Comparison of ENCODE assay signal across 15 cellular contexts in the genomic region with DNA sequence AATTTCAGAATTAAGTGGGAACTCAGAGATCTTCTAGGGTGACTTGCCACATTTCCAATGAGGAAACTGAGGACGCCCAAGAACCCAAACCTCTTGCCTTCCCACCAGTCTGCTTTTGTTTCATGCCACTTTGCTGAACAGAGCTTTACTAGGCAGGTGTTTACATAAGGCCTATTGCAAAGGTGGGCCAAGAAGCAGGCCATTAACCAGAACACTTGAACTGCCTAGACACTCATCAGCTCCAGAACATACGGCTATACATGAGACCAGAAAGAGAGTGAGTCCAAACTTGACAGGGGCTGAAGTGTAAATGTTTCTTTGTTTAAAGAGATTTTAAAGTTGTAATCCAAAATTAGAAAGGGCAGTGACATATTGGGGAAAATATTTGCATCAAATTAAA. TPM values are rescaled to one million over a fixed set of nuclear protein-coding genes. Genes with fewer than 3 reads are reported as not detected.
DNase-seq lines count a peak whose midpoint lies in the region; ATAC-seq and TF ChIP-seq lines count a peak whose summit lies in the region.
"Had no signal": no experiment of that assay in that cellular context is flagged by ENCODE, and none has a peak within 500 bp of the region (broad histone marks: within the 10 kb centered on the region; RNA-seq: fewer than 3 reads in every experiment).

No MANE protein-coding gene starts in this region.

- ATAC-seq in effector memory CD8-positive, alpha-beta T cell (replicated peaks): no peak
- ATAC-seq: mucosa of descending colon had no signal

- H3K36me3 Mint-ChIP-seq in effector memory CD8-positive, alpha-beta T cell (ENCODE audit: insufficient read depth): peaks cover 25% of the 10 kb centered on the region

- H2AFZ ChIP-seq in OCI-LY3 (ENCODE audit: low read depth, low read length) (no peak overlapping the region), GM23248 (no peak overlapping the region)

- H3K9me2 ChIP-seq in GM23248 (ENCODE audit: insufficient read depth): no peaks in the 10 kb centered on the region

- no peaks in the 10 kb centered on the region for H3K27me3 ChIP-seq in OCI-LY3 (ENCODE audit: low read depth, low read length)
- H3K27me3 ChIP-seq in dorsolateral prefrontal cortex: no peaks in the 10 kb centered on the region
- no peaks in the 10 kb centered on the region for H3K27me3 ChIP-seq in GM23248 (replicated peaks; ENCODE audit: insufficient read depth)

- H3K4me3 Mint-ChIP-seq in effector memory CD8-positive, alpha-beta T cell: peak overlapping the region in 1 of 2 donors; percentile 3

- 89 to 96% methylated on average over 2 of the region's 2 CpGs for WGBS in GM23248 (ENCODE audit: low coverage in 1 of 2, low lambda C conversion rate in 2 of 2, missing lambda C conversion rate in 2 of 2), 2 experiments

- DNase-seq in DMS53 (lab: John Stamatoyannopoulos, UW): peak; percentile 24
- no peak for DNase-seq in DMS53 treated with DMSO at 0.1 percent for 48 hours (lab: John Stamatoyannopoulos, UW; ENCODE audit: unreplicated experiment)
- no peak for DNase-seq in effector memory CD8-positive, alpha-beta T cell
- DNase-seq in superior temporal gyrus (ENCODE audit: extremely low spot score): no peak
- DNase-seq in dorsolateral prefrontal cortex: no peak
- no peak for DNase-seq in GM23248
- DNase-seq: 8988T; caudate nucleus; hypothalamus; IMR-90; mucosa of descending colon; MV-4-11; stimulated activated CD4-positive, alpha-beta T cell treated with anti-CD3 and anti-CD28 coated beads, Interleukin-2, amount 100 ng/mL, for 48 hours had no signal

- H3K9me3 Mint-ChIP-seq in effector memory CD8-positive, alpha-beta T cell: no peaks in the 10 kb centered on the region

- intact Hi-C loops in dorsolateral prefrontal cortex (cut with DNase I): no loop called here

- peak overlapping the region; percentile 94; the same call in 1 of the 2 replicates for H3K27ac ChIP-seq in 22Rv1
- H3K27ac ChIP-seq in OCI-LY3 (ENCODE audit: low read length): peak overlapping the region; percentile 99
- H3K27ac ChIP-seq in dorsolateral prefrontal cortex: no peak overlapping the region
- H3K27ac ChIP-seq in GM23248: no peak overlapping the region

- in situ Hi-C loops in GM23248 (cut with MboI): no loop called here

- H3K4me1 ChIP-seq in OCI-LY3 (ENCODE audit: low read length): peaks cover 94% of the 10 kb centered on the region
- H3K4me1 ChIP-seq in GM23248 (ENCODE audit: insufficient read depth): peaks cover 10% of the 10 kb centered on the region

- peak overlapping the region; percentile 61 for H3K4me2 ChIP-seq in OCI-LY3 (ENCODE audit: low read length)
- no peak overlapping the region for H3K4me2 ChIP-seq in GM23248 (ENCODE audit: unreplicated experiment)

- no peaks in the 10 kb centered on the region for H3K27me3 Mint-ChIP-seq in effector memory CD8-positive, alpha-beta T cell

- TF ChIP-seq CTCF in 22Rv1 (IDR thresholded peaks at IDR 0.05) (no peak), OCI-LY3 (IDR thresholded peaks at IDR 0.05; ENCODE audit: low read depth, low read length) (no peak), dorsolateral prefrontal cortex (IDR thresholded peaks at IDR 0.05 in 54 of 56, conservative IDR thresholded peaks at IDR 0.05 in 2 of 56; ENCODE audit: low read depth in 1 of 56, partially characterized antibody in 56 of 56) (no peak)

- peaks cover 32 to 68% of the 10 kb centered on the region in 2 donors for H3K4me1 Mint-ChIP-seq in effector memory CD8-positive, alpha-beta T cell (ENCODE audit: low read depth in 2 of 2)

- peak overlapping the region; percentile 73 to 85 for H3K27ac Mint-ChIP-seq in effector memory CD8-positive, alpha-beta T cell

- no peaks in the 10 kb centered on the region for H3K9me3 ChIP-seq in OCI-LY3 (ENCODE audit: insufficient read depth, low read length)
- H3K9me3 ChIP-seq in GM23248 (ENCODE audit: low read depth): no peaks in the 10 kb centered on the region
- H3K9me3 ChIP-seq: mucosa of descending colon had no signal

- peaks cover 17% of the 10 kb centered on the region; the same call in 1 of the 2 replicates for H3F3A ChIP-seq in GM23248 (ENCODE audit: insufficient read depth)

- H3K79me2 ChIP-seq in OCI-LY3 (ENCODE audit: low read length) (peaks cover 100% of the 10 kb centered on the region), GM23248 (ENCODE audit: insufficient read depth) (no peaks in the 10 kb centered on the region)

- H3K4me3 ChIP-seq in OCI-LY3 (ENCODE audit: low read length): peak overlapping the region; percentile 54
- no peak overlapping the region for H3K4me3 ChIP-seq in dorsolateral prefrontal cortex
- no peak overlapping the region for H3K4me3 ChIP-seq in GM23248
- H3K4me3 ChIP-seq: mucosa of descending colon had no signal

- peak overlapping the region; percentile 75 for H3K9ac ChIP-seq in OCI-LY3 (ENCODE audit: low read length)
- H3K9ac ChIP-seq in GM23248: no peak overlapping the region

- H4K20me1 ChIP-seq in OCI-LY3 (ENCODE audit: insufficient read depth, low read length): peaks cover 56% of the 10 kb centered on the region
- no peaks in the 10 kb centered on the region for H4K20me1 ChIP-seq in GM23248 (ENCODE audit: insufficient read depth)

- H3K36me3 ChIP-seq in OCI-LY3 (replicated peaks; ENCODE audit: low read depth, low read length) (peaks cover 78% of the 10 kb centered on the region), GM23248 (ENCODE audit: low read depth) (no peaks in the 10 kb centered on the region)

RNA-seq across cellular contexts. Expression of a gene that starts 11.5 kb away (rescaled TPM):
- total RNA-seq in dorsolateral prefrontal cortex: 1 to 10 TPM in 25 of 120 experiments, under 1 TPM in 19, not detected in 76; 0.47 to 3.4 (median 1.2) TPM
- total RNA-seq in GM23248 (2014; rRNA removed; shearing (Covaris generic)): not detected in 2 replicates
- polyA plus RNA-seq in GM23248 (2016; fragmentation: Nextera tagmentation; extraction: Ambion mirVana): 0.56 TPM in 1 of 2 replicates, not detected in the other
- total RNA-seq: IMR-90 had no signal
- polyA plus RNA-seq: IMR-90 had no signal

RNA-seq across cellular contexts. Expression of a gene that starts 44.6 kb away (rescaled TPM):
- 10 to 100 TPM in 39 of 120 experiments, 1 to 10 TPM in 78, under 1 TPM in 3; 0.72 to 33.0 (median 7.0) TPM for total RNA-seq in dorsolateral prefrontal cortex
- not detected in 2 replicates for total RNA-seq in GM23248 (2014; rRNA removed; shearing (Covaris generic))
- polyA plus RNA-seq in GM23248 (2016; fragmentation: Nextera tagmentation; extraction: Ambion mirVana): 0.33 TPM in 1 of 2 replicates, not detected in the other

Comparison
In these comparisons a context has a peak if more than half of its experiments do, and no peak if none do; other contexts are left out.
1. H3K27ac ChIP-seq: peak in 22Rv1 (single experiment) and OCI-LY3 (single experiment); none in dorsolateral prefrontal cortex (0 of 59) and GM23248 (single experiment).